11 cellular contexts compared by ENCODE assay signal in genomic region chr5:72441861-72442540, GRCh38.
DNase-seq lines count a peak whose midpoint lies in the region; FAIRE-seq and TF ChIP-seq lines count a peak whose summit lies in the region.
"Had no signal": no experiment of that assay in that cellular context is flagged by ENCODE, and none has a peak within 500 bp of the region (broad histone marks: within the 10 kb centered on the region; RNA-seq: fewer than 3 reads in every experiment).

No MANE protein-coding gene starts in this region.

- DNase-seq in Daoy (ENCODE audit: low read depth) (peak; percentile 89), RPMI8226 (peak; percentile 19), epithelial cell of esophagus (ENCODE audit: low read depth) (peak; percentile 96), pulmonary artery endothelial cell (ENCODE audit: low read depth, low spot score) (peak; percentile 73), occipital lobe (lab: John Stamatoyannopoulos, UW) (no peak), frontal cortex (ENCODE audit: low spot score in 2 of 2) (no peak)
- no peak for DNase-seq in stimulated activated CD4-positive, alpha-beta T cell treated with anti-CD3 and anti-CD28 coated beads, Interleukin-4, amount 100 ng/mL, for 4 hours
- DNase-seq in activated T-cell treated with anti-CD3 and anti-CD28 coated beads, Interleukin-2, amount 50 U/mL, for 48 hours, result no peak
- DNase-seq: activated CD4-positive, CD25-positive, alpha-beta regulatory T cell treated with anti-CD3 and anti-CD28 coated beads, Interleukin-2, amount 50 U/mL, for 72 hours; Karpas-422; ovary had no signal

- FAIRE-seq in frontal cortex (lab: Jason Lieb, UNC), result no peak

- no peak overlapping the region for H3K4me3 ChIP-seq in epithelial cell of esophagus (ENCODE audit: low read length)
- H3K4me3 ChIP-seq: ovary had no signal

- no peak for TF ChIP-seq CTCF in epithelial cell of esophagus (IDR thresholded peaks at IDR 0.05; ENCODE audit: insufficient read depth, low read depth, low read length, missing control alignments)

Comparison
In these comparisons a context has a peak if more than half of its experiments do, and no peak if none do; other contexts are left out.
1. DNase-seq: peak in Daoy (single experiment), RPMI8226 (single experiment), epithelial cell of esophagus (single experiment) and pulmonary artery endothelial cell (single experiment); none in occipital lobe (single experiment), stimulated activated CD4-positive, alpha-beta T cell treated with anti-CD3 and anti-CD28 coated beads, Interleukin-4, amount 100 ng/mL, for 4 hours (0 of 2), activated T-cell treated with anti-CD3 and anti-CD28 coated beads, Interleukin-2, amount 50 U/mL, for 48 hours (0 of 2) and frontal cortex (0 of 2).